ENCODE assay signal across 9 cellular contexts in the genomic region with DNA sequence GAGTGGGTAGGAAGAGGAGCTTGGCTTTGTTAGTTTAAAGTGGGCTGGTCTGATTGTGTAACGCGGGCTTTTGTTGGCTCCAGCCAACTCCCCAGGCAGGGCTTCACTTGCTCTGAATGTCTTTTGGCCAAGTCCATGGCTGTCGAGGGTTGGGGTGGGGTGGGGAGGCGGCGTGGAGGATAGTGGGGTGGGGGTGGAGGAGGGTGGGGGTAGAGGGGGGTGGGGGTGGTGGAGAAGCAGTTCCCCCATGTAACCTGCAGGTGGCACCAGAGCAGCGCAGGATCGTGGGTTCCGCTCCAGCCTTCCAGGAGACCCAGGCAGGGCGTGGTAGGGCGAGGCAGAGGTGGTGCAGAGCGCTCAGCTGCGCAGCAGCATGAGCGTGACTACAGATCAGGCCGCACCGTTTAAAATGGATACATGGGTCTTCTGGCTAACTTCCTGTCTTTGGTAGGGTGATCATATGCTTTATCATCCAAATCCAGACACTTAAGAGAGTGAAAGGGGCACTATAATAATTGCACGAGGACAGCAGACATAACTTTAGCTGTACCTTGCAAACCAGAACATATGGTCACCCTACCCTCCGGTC. TPM values are rescaled to one million over a fixed set of nuclear protein-coding genes. Genes with fewer than 3 reads are reported as not detected.
DNase-seq lines count a peak whose midpoint lies in the region; ATAC-seq, FAIRE-seq and TF ChIP-seq lines count a peak whose summit lies in the region.
"Had no signal": no experiment of that assay in that cellular context is flagged by ENCODE, and none has a peak within 500 bp of the region (broad histone marks: within the 10 kb centered on the region; RNA-seq: fewer than 3 reads in every experiment).

No MANE protein-coding gene starts in this region.

- no peaks in the 10 kb centered on the region for H4K20me1 ChIP-seq in keratinocyte (ENCODE audit: control insufficient read depth, extremely low read depth, insufficient read depth, low read length)
- H4K20me1 ChIP-seq: BLaER1 had no signal

- H3K9me1 ChIP-seq in keratinocyte (ENCODE audit: control insufficient read depth, extremely low read depth, insufficient read depth, low read length): no peaks in the 10 kb centered on the region

- H3K4me3 ChIP-seq in WERI-Rb-1 (ENCODE audit: low read depth, low read length): no peak overlapping the region
- H3K4me3 ChIP-seq in breast epithelium: peak overlapping the region in 2 of 3 donors; percentile 21 to 34
- H3K4me3 ChIP-seq in keratinocyte (ENCODE audit: control insufficient read depth in 2 of 3, extremely low read depth in 1 of 3, insufficient read depth in 2 of 3, low read depth in 1 of 3, low read length in 3 of 3): no peak overlapping the region
- H3K4me3 ChIP-seq: BLaER1 had no signal

- DNase-seq in DMS79 treated with DMSO at 0.1 percent for 48 hours (lab: John Stamatoyannopoulos, UW): peak; percentile 21
- DNase-seq in DMS79 (lab: John Stamatoyannopoulos, UW): no peak
- DNase-seq in NCI-H2171 (lab: John Stamatoyannopoulos, UW): peak; percentile 66
- DNase-seq in WERI-Rb-1: peak; percentile 84
- peak; percentile 77 to 84 for DNase-seq in breast epithelium (ENCODE audit: low spot score in 2 of 2)
- peak; percentile 21 for DNase-seq in keratinocyte (ENCODE audit: low read depth, low spot score)
- DNase-seq in stimulated activated CD4-positive, alpha-beta T cell treated with anti-CD3 and anti-CD28 coated beads, Interleukin-1b, Interleukin-23, amount 100 ng/mL, for 24 hours (ENCODE audit: low read depth in 4 of 4, low spot score in 1 of 4): peak; percentile 34 to 56 (median 54)

- H3K27me3 ChIP-seq in WERI-Rb-1 (ENCODE audit: insufficient read depth, low read depth, severe bottlenecking): no peaks in the 10 kb centered on the region
- no peaks in the 10 kb centered on the region for H3K27me3 ChIP-seq in breast epithelium
- H3K27me3 ChIP-seq in keratinocyte (ENCODE audit: control insufficient read depth, extremely low read depth, insufficient read depth, low read length): no peaks in the 10 kb centered on the region
- H3K27me3 ChIP-seq: BLaER1 had no signal

- TF ChIP-seq CTCF in WERI-Rb-1 (IDR thresholded peaks at IDR 0.05; ENCODE audit: low read depth, low read length): peak; percentile 86
- TF ChIP-seq CTCF in breast epithelium (IDR thresholded peaks at IDR 0.05): peak in 2 of 3 donors; percentile 21 to 48
- peak; percentile 48 to 83 (median 76) for TF ChIP-seq CTCF in keratinocyte (optimal IDR thresholded peaks at IDR 0.05 in 1 of 3, IDR thresholded peaks at IDR 0.05 in 1 of 3, conservative IDR thresholded peaks at IDR 0.05 in 1 of 3; ENCODE audit: extremely low read depth in 1 of 3, insufficient read depth in 2 of 3, low read length in 3 of 3)

- dilution Hi-C loops in keratinocyte (cut with MboI; ENCODE audit: extremely low pct_ligation_motif_present, low sequenced_read_pairs): no loop called here

- peak; percentile 67 for FAIRE-seq in keratinocyte (lab: Jason Lieb, UNC)

- H3K27ac ChIP-seq in WERI-Rb-1 (peak overlapping the region; percentile 52), breast epithelium (peak overlapping the region in 1 of 2 donors; percentile 66), keratinocyte (ENCODE audit: control insufficient read depth, insufficient read depth, low read length) (no peak overlapping the region)
- H3K27ac ChIP-seq: BLaER1 had no signal

- H3K79me2 ChIP-seq in keratinocyte (ENCODE audit: control insufficient read depth, insufficient read depth, low read length): no peaks in the 10 kb centered on the region

- no peak for TF ChIP-seq POLR2A in breast epithelium (IDR thresholded peaks at IDR 0.05)

- H3K36me3 ChIP-seq in WERI-Rb-1 (no peaks in the 10 kb centered on the region), breast epithelium (no peaks in the 10 kb centered on the region), keratinocyte (ENCODE audit: control insufficient read depth in 2 of 2, extremely low read depth in 1 of 2, insufficient read depth in 2 of 2, low read length in 2 of 2) (no peaks in the 10 kb centered on the region)
- H3K36me3 ChIP-seq: BLaER1 had no signal

- H3K4me2 ChIP-seq in keratinocyte (ENCODE audit: control insufficient read depth, extremely low read depth, insufficient read depth, low read depth, low read length): no peak overlapping the region
- H3K4me2 ChIP-seq: BLaER1 had no signal

- H3K9me3 ChIP-seq in WERI-Rb-1 (ENCODE audit: severe bottlenecking): no peaks in the 10 kb centered on the region
- no peaks in the 10 kb centered on the region for H3K9me3 ChIP-seq in breast epithelium
- H3K9me3 ChIP-seq in keratinocyte (ENCODE audit: control insufficient read depth, low read depth, low read length): peaks cover 2% of the 10 kb centered on the region
- H3K9me3 ChIP-seq: BLaER1 had no signal

- H3K9ac ChIP-seq in keratinocyte (ENCODE audit: control insufficient read depth, extremely low read depth, insufficient read depth, low read length): no peak overlapping the region
- H3K9ac ChIP-seq: BLaER1 had no signal

- intact Hi-C loops in breast epithelium (cut with DNase I; ENCODE audit: low total_unique reads): no loop called here

- H3K4me1 ChIP-seq in breast epithelium: peaks cover 0 to 16% of the 10 kb centered on the region in 2 donors
- H3K4me1 ChIP-seq in keratinocyte (ENCODE audit: control insufficient read depth, extremely low read depth, insufficient read depth, low read length): peaks cover 15% of the 10 kb centered on the region

- H2AFZ ChIP-seq in keratinocyte (ENCODE audit: control insufficient read depth, low read length): peak overlapping the region; percentile 21

- ATAC-seq in HG03025 (IDR thresholded peaks at IDR 0.05; ENCODE audit: low FRiP score, unreplicated experiment): no peak

RNA-seq across cellular contexts. Expression of a gene that starts 28.3 kb away (rescaled TPM):
- 1 to 10 TPM in 1 of 3 donors, not detected in 2; 1.0 TPM for total RNA-seq in breast epithelium
- polyA plus RNA-seq in keratinocyte: not detected in 3 replicates
- polyA plus RNA-seq in keratinocyte (2011; ENCODE audit: low read depth): not detected
- polyA plus RNA-seq in keratinocyte (2011; cell fraction: cytosol; rRNA removed): not detected in 2 replicates
- polyA plus RNA-seq in keratinocyte (2011; cell fraction: nucleus; rRNA removed): not detected in 2 replicates
- 0.21 TPM in 1 of 2 replicates, not detected in the other for polyA plus RNA-seq in keratinocyte (2012; ENCODE audit: low replicate concordance)
- polyA minus RNA-seq in keratinocyte: not detected in 3 replicates
- not detected for polyA minus RNA-seq in keratinocyte (2011; cell fraction: cytosol; rRNA and poly(A)+ RNA removed)
- polyA minus RNA-seq in keratinocyte (2011; cell fraction: nucleus; rRNA and poly(A)+ RNA removed): not detected in 2 replicates

RNA-seq across cellular contexts. Expression of a gene that starts 59.5 kb away (rescaled TPM):
- total RNA-seq in breast epithelium: 100 to 1,000 TPM in 1 of 3 donors, 10 to 100 TPM in 2; 37.8 to 103 (median 49.8) TPM
- polyA plus RNA-seq in keratinocyte: 20.5 to 44.3 TPM (median 24.9 TPM) in 3 replicates
- 27.9 TPM for polyA plus RNA-seq in keratinocyte (2011; ENCODE audit: low read depth)
- 22.0 and 44.7 TPM in 2 replicates for polyA plus RNA-seq in keratinocyte (2011; cell fraction: cytosol; rRNA removed)
- 81.8 and 110 TPM in 2 replicates for polyA plus RNA-seq in keratinocyte (2011; cell fraction: nucleus; rRNA removed)
- 29.6 and 110 TPM in 2 replicates for polyA plus RNA-seq in keratinocyte (2012; ENCODE audit: low replicate concordance)
- polyA minus RNA-seq in keratinocyte: 42.4 to 149 TPM (median 45.8 TPM) in 3 replicates
- polyA minus RNA-seq in keratinocyte (2011; cell fraction: cytosol; rRNA and poly(A)+ RNA removed): 112 TPM
- polyA minus RNA-seq in keratinocyte (2011; cell fraction: nucleus; rRNA and poly(A)+ RNA removed): 87.6 and 115 TPM in 2 replicates

Comparison
In these comparisons a context has a peak if more than half of its experiments do, and no peak if none do; other contexts are left out.
1. H3K4me3 ChIP-seq: peak in breast epithelium (2 of 3); none in WERI-Rb-1 (single experiment) and keratinocyte (0 of 3).
2. CTCF ChIP-seq: peak in every context shown above with its lines; median percentile 86 in WERI-Rb-1; 76 in keratinocyte; 34 in breast epithelium.